10 cellular contexts compared by ENCODE assay signal in the genomic region with DNA sequence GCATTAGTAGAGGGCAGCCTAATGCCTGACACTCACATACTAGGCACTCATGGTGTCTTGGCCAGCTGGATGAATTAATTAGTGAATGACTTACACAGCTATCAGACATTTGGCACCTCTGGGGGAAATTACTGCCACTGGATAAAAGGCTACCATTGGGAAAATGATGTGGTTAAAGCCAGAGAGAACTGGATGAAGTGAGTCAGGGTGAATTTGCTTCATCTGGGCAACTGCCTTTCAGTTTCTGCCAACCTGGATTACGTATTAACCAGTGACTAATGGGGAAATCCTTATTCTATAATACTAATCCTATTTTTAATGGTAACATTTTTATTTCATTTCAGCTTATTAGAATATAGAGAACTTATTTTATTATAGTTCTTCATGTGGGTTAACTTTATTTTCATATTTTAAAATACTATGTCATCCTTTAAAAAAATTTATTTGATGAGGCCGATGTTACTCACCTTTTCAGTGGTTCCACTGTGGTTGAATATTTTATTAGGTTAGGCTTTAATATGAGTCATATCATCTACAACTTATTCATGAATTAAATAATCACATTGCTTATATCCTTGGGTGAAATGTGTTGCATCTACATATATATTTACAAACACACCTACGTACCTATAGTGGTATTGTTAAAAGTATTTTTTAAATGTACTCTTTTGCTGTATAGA.
DNase-seq lines count a peak whose midpoint lies in the region; ATAC-seq and TF ChIP-seq lines count a peak whose summit lies in the region.
"Had no signal": no experiment of that assay in that cellular context is flagged by ENCODE, and none has a peak within 500 bp of the region (broad histone marks: within the 10 kb centered on the region; RNA-seq: fewer than 3 reads in every experiment).

No MANE protein-coding gene starts in this region.

- ATAC-seq in activated naive CD4-positive, alpha-beta T cell treated with anti-CD3 and anti-CD28 coated beads, Interleukin-2, amount 50 U/mL, for 72 hours: peak; percentile 53 to 76
- ATAC-seq in upper lobe of right lung: peak; percentile 7
- ATAC-seq: effector memory CD8-positive, alpha-beta T cell had no signal

- intact Hi-C loops in upper lobe of right lung (cut with DNase I): no loop called here

- no peak for DNase-seq in activated naive CD4-positive, alpha-beta T cell treated with anti-CD3 and anti-CD28 coated beads, Interleukin-2, amount 50 U/mL, for 72 hours (ENCODE audit: low spot score in 2 of 2)
- DNase-seq in activated naive CD4-positive, alpha-beta T cell treated with anti-CD3 and anti-CD28 coated beads, Interleukin-2, amount 10 ng/mL, durations not matched to agents 7 days and 5 days: no peak
- DNase-seq in HS-27A (ENCODE audit: low read depth) (peak; percentile 58), fibroblast of gingiva (ENCODE audit: low read depth) (peak; percentile 72), upper lobe of right lung (no peak), putamen (ENCODE audit: low spot score) (no peak), NAMALWA (ENCODE audit: low spot score) (no peak), SKM-1 treated with dmso at 0.1 percent for 144 hours (lab: John Stamatoyannopoulos, UW; ENCODE audit: unreplicated experiment) (no peak)
- DNase-seq: CD4-positive, CD25-positive, alpha-beta regulatory T cell; effector memory CD8-positive, alpha-beta T cell had no signal

- CTCF ChIA-PET in activated naive CD4-positive, alpha-beta T cell treated with anti-CD3 and anti-CD28 coated beads, Interleukin-2, amount 10 ng/mL, durations not matched to agents 7 days and 5 days (lab: Charles Lee): interaction anchor here (1.5 kb wide), 1 partner anchor 10 kb away, joined by 3 read pairs; no protein-coding TSS in a partner anchor

- H3K4me1 ChIP-seq in upper lobe of right lung: peaks cover 14% of the 10 kb centered on the region

- peaks cover 4% of the 10 kb centered on the region for H3K27me3 Mint-ChIP-seq in activated naive CD4-positive, alpha-beta T cell treated with anti-CD3 and anti-CD28 coated beads, Interleukin-2, amount 10 ng/mL, durations not matched to agents 7 days and 5 days

- no peak overlapping the region for H3K4me3 Mint-ChIP-seq in activated naive CD4-positive, alpha-beta T cell treated with anti-CD3 and anti-CD28 coated beads, Interleukin-2, amount 10 ng/mL, durations not matched to agents 7 days and 5 days
- H3K4me3 Mint-ChIP-seq: CD4-positive, CD25-positive, alpha-beta regulatory T cell; effector memory CD8-positive, alpha-beta T cell had no signal

- no peaks in the 10 kb centered on the region for H3K9me3 Mint-ChIP-seq in activated naive CD4-positive, alpha-beta T cell treated with anti-CD3 and anti-CD28 coated beads, Interleukin-2, amount 50 U/mL, for 72 hours
- no peaks in the 10 kb centered on the region for H3K9me3 Mint-ChIP-seq in activated naive CD4-positive, alpha-beta T cell treated with anti-CD3 and anti-CD28 coated beads, Interleukin-2, amount 10 ng/mL, durations not matched to agents 7 days and 5 days
- H3K9me3 Mint-ChIP-seq: CD4-positive, CD25-positive, alpha-beta regulatory T cell; effector memory CD8-positive, alpha-beta T cell had no signal

- no peak overlapping the region for H3K27ac ChIP-seq in upper lobe of right lung

- no peak overlapping the region for H3K27ac Mint-ChIP-seq in activated naive CD4-positive, alpha-beta T cell treated with anti-CD3 and anti-CD28 coated beads, Interleukin-2, amount 50 U/mL, for 72 hours
- H3K27ac Mint-ChIP-seq in activated naive CD4-positive, alpha-beta T cell treated with anti-CD3 and anti-CD28 coated beads, Interleukin-2, amount 10 ng/mL, durations not matched to agents 7 days and 5 days: no peak overlapping the region
- H3K27ac Mint-ChIP-seq: CD4-positive, CD25-positive, alpha-beta regulatory T cell; effector memory CD8-positive, alpha-beta T cell had no signal

- no peaks in the 10 kb centered on the region for H3K36me3 Mint-ChIP-seq in activated naive CD4-positive, alpha-beta T cell treated with anti-CD3 and anti-CD28 coated beads, Interleukin-2, amount 50 U/mL, for 72 hours
- H3K36me3 Mint-ChIP-seq in activated naive CD4-positive, alpha-beta T cell treated with anti-CD3 and anti-CD28 coated beads, Interleukin-2, amount 10 ng/mL, durations not matched to agents 7 days and 5 days: no peaks in the 10 kb centered on the region
- H3K36me3 Mint-ChIP-seq: CD4-positive, CD25-positive, alpha-beta regulatory T cell had no signal

- H3K4me1 Mint-ChIP-seq in activated naive CD4-positive, alpha-beta T cell treated with anti-CD3 and anti-CD28 coated beads, Interleukin-2, amount 10 ng/mL, durations not matched to agents 7 days and 5 days: no peaks in the 10 kb centered on the region
- H3K4me1 Mint-ChIP-seq: CD4-positive, CD25-positive, alpha-beta regulatory T cell had no signal

- H3K4me3 ChIP-seq in upper lobe of right lung: no peak overlapping the region

- H3K36me3 ChIP-seq in upper lobe of right lung: no peaks in the 10 kb centered on the region

- no peaks in the 10 kb centered on the region for H3K27me3 ChIP-seq in upper lobe of right lung

- no peak for TF ChIP-seq CTCF in upper lobe of right lung (IDR thresholded peaks at IDR 0.05)

- H3K9me3 ChIP-seq in upper lobe of right lung: no peaks in the 10 kb centered on the region

Comparison
In these comparisons a context has a peak if more than half of its experiments do, and no peak if none do; other contexts are left out.
1. DNase-seq: peak in HS-27A (single experiment) and fibroblast of gingiva (single experiment); none in activated naive CD4-positive, alpha-beta T cell treated with anti-CD3 and anti-CD28 coated beads, Interleukin-2, amount 50 U/mL, for 72 hours (0 of 2), activated naive CD4-positive, alpha-beta T cell treated with anti-CD3 and anti-CD28 coated beads, Interleukin-2, amount 10 ng/mL, durations not matched to agents 7 days and 5 days (single experiment), upper lobe of right lung (single experiment), putamen (single experiment), NAMALWA (single experiment) and SKM-1 treated with dmso at 0.1 percent for 144 hours (single experiment).